ENCODE assay signal across 8 cellular contexts in the genomic region with DNA sequence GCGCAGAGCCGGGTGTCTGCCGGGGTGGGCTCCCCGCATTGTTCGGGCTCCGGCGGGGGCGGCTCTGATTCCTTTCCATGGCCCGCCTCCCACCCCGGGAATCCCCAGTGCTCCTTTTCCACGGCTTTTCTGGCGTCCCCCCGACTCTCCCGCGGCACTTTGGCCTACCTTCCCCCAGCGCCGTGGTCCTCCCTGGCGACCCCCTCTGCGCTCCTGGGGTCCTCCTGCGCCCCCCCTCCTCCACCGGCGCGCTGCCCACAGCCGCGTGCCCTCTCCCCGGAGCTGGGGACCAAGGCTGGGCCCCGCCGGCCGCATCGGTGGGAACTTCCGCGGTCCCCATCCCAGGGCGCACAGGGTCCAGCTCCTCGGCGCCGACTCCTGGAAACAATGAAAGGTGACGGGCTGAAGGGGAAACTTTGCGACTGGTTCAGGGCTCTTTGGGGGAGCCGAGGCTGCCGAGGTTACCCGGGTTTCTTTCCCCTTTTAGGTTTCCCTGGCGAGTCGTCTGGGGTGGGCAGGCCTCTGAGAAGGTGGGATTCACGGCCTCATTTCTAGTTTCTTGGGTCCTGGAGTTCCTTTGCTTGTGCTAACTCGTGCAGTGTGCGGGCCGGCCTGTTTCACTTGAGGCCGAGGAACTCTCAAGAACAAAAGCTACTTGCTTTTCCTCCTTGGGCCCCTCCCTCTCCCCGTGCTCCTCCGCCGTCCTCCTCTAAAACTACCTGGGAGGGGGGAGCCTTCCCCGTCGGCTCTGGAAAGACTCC. TPM values are rescaled to one million over a fixed set of nuclear protein-coding genes. Genes with fewer than 3 reads are reported as not detected.
A peak's percentile ranks its signal among the peaks of the same experiment; 100 is the strongest.
DNase-seq lines count a peak whose midpoint lies in the region; ATAC-seq and TF ChIP-seq lines count a peak whose summit lies in the region.

No MANE protein-coding gene starts in this region.

- peak overlapping the region; percentile 99 to 100 for H3K27ac ChIP-seq in thoracic aorta

- H3K4me3 ChIP-seq in HFF-Myc (replicated peaks; ENCODE audit: low read depth, low read length): peak overlapping the region; percentile 79
- H3K4me3 ChIP-seq in mucosa of descending colon: peak overlapping the region; percentile 85
- peak overlapping the region; percentile 95 for H3K4me3 ChIP-seq in thoracic aorta

- no peak for ATAC-seq in activated CD8-positive, alpha-beta T cell treated with anti-CD3 and anti-CD28 coated beads for 36 hours
- no peak for ATAC-seq in effector memory CD8-positive, alpha-beta T cell (replicated peaks)
- ATAC-seq in mucosa of descending colon: no peak
- no peak for ATAC-seq in thoracic aorta (ENCODE audit: insufficient number of reproducible peaks, low FRiP score, low read depth)
- ATAC-seq in GM18511 (IDR thresholded peaks at IDR 0.05; ENCODE audit: unreplicated experiment): no peak

- H3K27me3 ChIP-seq in thoracic aorta (replicated peaks; ENCODE audit: insufficient read depth): no peaks in the 10 kb centered on the region

- intact Hi-C loops in activated CD8-positive, alpha-beta T cell treated with anti-CD3 and anti-CD28 coated beads for 36 hours (cut with micrococcal nuclease): loop anchor here (2.0 to 5.0 kb wide), 4 partner anchors 143 to 215 kb away; a partner anchor contains a TSS
- intact Hi-C loops in mucosa of descending colon (cut with DNase I, micrococcal nuclease): loop anchor here (5.0 to 10.0 kb wide), 2 partner anchors 145 to 213 kb away; no protein-coding TSS in a partner anchor

- no peaks in the 10 kb centered on the region for H3K36me3 ChIP-seq in mucosa of descending colon (ENCODE audit: low read depth)
- peaks cover 9% of the 10 kb centered on the region for H3K36me3 ChIP-seq in thoracic aorta

- DNase-seq in ACHN (peak; percentile 31), HFF-Myc (ENCODE audit: extremely low read depth, low read depth) (no peak), mucosa of descending colon (peak; percentile 81 to 85 (median 84)), thoracic aorta (ENCODE audit: low spot score) (no peak), NCI-H1436 (lab: John Stamatoyannopoulos, UW) (no peak)
- peak; percentile 52 for DNase-seq in activated CD8-positive, alpha-beta T cell treated with anti-CD3 and anti-CD28 coated beads for 36 hours
- peak; percentile 14 to 29 (median 14) for DNase-seq in effector memory CD8-positive, alpha-beta T cell

- H3K4me1 Mint-ChIP-seq in activated CD8-positive, alpha-beta T cell treated with anti-CD3 and anti-CD28 coated beads for 36 hours (ENCODE audit: low read depth): peaks cover 43% of the 10 kb centered on the region
- H3K4me1 Mint-ChIP-seq in effector memory CD8-positive, alpha-beta T cell (ENCODE audit: low read depth in 2 of 2): peaks cover 30 to 44% of the 10 kb centered on the region in 2 donors

- no peaks in the 10 kb centered on the region for H3K9me3 Mint-ChIP-seq in activated CD8-positive, alpha-beta T cell treated with anti-CD3 and anti-CD28 coated beads for 36 hours
- no peaks in the 10 kb centered on the region for H3K9me3 Mint-ChIP-seq in effector memory CD8-positive, alpha-beta T cell

- CTCF ChIA-PET in activated CD8-positive, alpha-beta T cell treated with anti-CD3 and anti-CD28 coated beads for 36 hours (lab: Charles Lee): interaction anchor here (0.9 to 5.3 kb wide), 10 partner anchors 10 to 213 kb away, joined by 3 to 60 read pairs (median 18); no protein-coding TSS in a partner anchor

- in situ Hi-C loops in ACHN (cut with HindIII; ENCODE audit: low pct_ligation_motif_present, low pct_unique_long_range_greater_than_20kb, low sequenced_read_pairs): no loop called here

- peak overlapping the region; percentile 99 for H3K27ac Mint-ChIP-seq in activated CD8-positive, alpha-beta T cell treated with anti-CD3 and anti-CD28 coated beads for 36 hours
- peak overlapping the region; percentile 100 for H3K27ac Mint-ChIP-seq in effector memory CD8-positive, alpha-beta T cell

- H3K9me3 ChIP-seq in mucosa of descending colon (no peaks in the 10 kb centered on the region), thoracic aorta (no peaks in the 10 kb centered on the region)

- peak overlapping the region; percentile 94 for H3K4me3 Mint-ChIP-seq in activated CD8-positive, alpha-beta T cell treated with anti-CD3 and anti-CD28 coated beads for 36 hours
- peak overlapping the region; percentile 97 to 98 for H3K4me3 Mint-ChIP-seq in effector memory CD8-positive, alpha-beta T cell

- TF ChIP-seq CTCF in HFF-Myc (IDR thresholded peaks at IDR 0.05; ENCODE audit: low read depth, low read length, missing control alignments) (no peak), mucosa of descending colon (IDR thresholded peaks at IDR 0.05) (no peak), thoracic aorta (IDR thresholded peaks at IDR 0.05) (no peak)
- no peak for TF ChIP-seq CTCF in activated CD8-positive, alpha-beta T cell treated with anti-CD3 and anti-CD28 coated beads for 36 hours (IDR thresholded peaks at IDR 0.05)

- peaks cover 34% of the 10 kb centered on the region for H3K36me3 Mint-ChIP-seq in activated CD8-positive, alpha-beta T cell treated with anti-CD3 and anti-CD28 coated beads for 36 hours (ENCODE audit: low read depth)
- peaks cover 74% of the 10 kb centered on the region for H3K36me3 Mint-ChIP-seq in effector memory CD8-positive, alpha-beta T cell (ENCODE audit: insufficient read depth)

- no peaks in the 10 kb centered on the region for H3K27me3 Mint-ChIP-seq in activated CD8-positive, alpha-beta T cell treated with anti-CD3 and anti-CD28 coated beads for 36 hours
- H3K27me3 Mint-ChIP-seq in effector memory CD8-positive, alpha-beta T cell: no peaks in the 10 kb centered on the region

- H3K4me1 ChIP-seq in mucosa of descending colon (ENCODE audit: low read depth) (peaks cover 15% of the 10 kb centered on the region), thoracic aorta (ENCODE audit: control insufficient read depth in 1 of 2, low read depth in 2 of 2) (peaks cover 12 to 39% of the 10 kb centered on the region in 2 donors)

- POLR2A ChIA-PET in activated CD8-positive, alpha-beta T cell treated with anti-CD3 and anti-CD28 coated beads for 36 hours (lab: Charles Lee): interaction anchor here (0.5 to 2.8 kb wide), 14 partner anchors 14 to 796 kb away, joined by 3 to 33 read pairs (median 4); a partner anchor contains a TSS

RNA-seq across cellular contexts. Expression of a gene that starts 2.2 kb away (rescaled TPM):
- total RNA-seq in activated CD8-positive, alpha-beta T cell treated with anti-CD3 and anti-CD28 coated beads for 36 hours: 10 to 100 TPM; 33.3 to 34.5 TPM
- total RNA-seq in mucosa of descending colon (10 to 100 TPM; 37.1 to 67.2 (median 59.1) TPM), thoracic aorta (10 to 100 TPM; 42.8 to 91.6 TPM)

Comparison
In these comparisons a context has a peak if more than half of its experiments do, and no peak if none do; other contexts are left out.
1. DNase-seq: peak in ACHN (single experiment), activated CD8-positive, alpha-beta T cell treated with anti-CD3 and anti-CD28 coated beads for 36 hours (single experiment), effector memory CD8-positive, alpha-beta T cell (3 of 3) and mucosa of descending colon (3 of 3); none in HFF-Myc (single experiment), thoracic aorta (single experiment) and NCI-H1436 (single experiment).
2. Peak in every context shown above with its lines, with median percentiles within 50 percentile points of each other: H3K4me3 ChIP-seq.